ENCODE assay signal across 1 cellular context in the genomic region with DNA sequence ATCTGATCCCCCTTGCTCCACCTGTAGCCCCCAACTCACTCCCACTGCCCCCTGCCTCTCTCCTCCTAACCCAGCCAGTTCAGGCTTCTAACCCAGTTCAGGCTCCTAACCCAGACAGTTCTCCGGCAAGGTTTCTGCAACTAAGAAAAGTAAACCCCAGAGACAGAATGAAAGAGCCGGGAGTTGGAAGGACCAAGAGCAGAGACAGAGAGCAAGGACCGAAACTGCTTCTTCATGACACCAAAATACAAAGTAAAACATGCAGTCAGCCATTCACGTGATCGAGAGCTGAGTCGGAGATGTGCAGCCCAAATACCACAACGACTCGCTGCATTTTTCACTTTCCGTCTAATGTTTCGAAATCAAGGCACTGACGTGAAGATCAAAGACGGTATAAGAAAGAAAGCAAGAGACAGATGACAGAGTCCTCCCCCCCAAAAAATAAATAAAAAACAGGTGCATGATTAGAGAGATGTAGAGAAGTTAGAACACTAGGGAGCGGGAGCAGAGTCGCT.
A peak's percentile ranks its signal among the peaks of the same experiment; 100 is the strongest.
TF ChIP-seq lines count a peak whose summit lies in the region.

No MANE protein-coding gene starts in this region.

TF ChIP-seq in GM12878, 131 proteins besides CTCF, POLR2A, EP300 and RAD21 (continues in another document):
- TF ChIP-seq, protein P1, sequence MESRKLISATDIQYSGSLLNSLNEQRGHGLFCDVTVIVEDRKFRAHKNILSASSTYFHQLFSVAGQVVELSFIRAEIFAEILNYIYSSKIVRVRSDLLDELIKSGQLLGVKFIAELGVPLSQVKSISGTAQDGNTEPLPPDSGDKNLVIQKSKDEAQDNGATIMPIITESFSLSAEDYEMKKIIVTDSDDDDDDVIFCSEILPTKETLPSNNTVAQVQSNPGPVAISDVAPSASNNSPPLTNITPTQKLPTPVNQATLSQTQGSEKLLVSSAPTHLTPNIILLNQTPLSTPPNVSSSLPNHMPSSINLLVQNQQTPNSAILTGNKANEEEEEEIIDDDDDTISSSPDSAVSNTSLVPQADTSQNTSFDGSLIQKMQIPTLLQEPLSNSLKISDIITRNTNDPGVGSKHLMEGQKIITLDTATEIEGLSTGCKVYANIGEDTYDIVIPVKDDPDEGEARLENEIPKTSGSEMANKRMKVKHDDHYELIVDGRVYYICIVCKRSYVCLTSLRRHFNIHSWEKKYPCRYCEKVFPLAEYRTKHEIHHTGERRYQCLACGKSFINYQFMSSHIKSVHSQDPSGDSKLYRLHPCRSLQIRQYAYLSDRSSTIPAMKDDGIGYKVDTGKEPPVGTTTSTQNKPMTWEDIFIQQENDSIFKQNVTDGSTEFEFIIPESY (IDR thresholded peaks at IDR 0.05): no peak
- TF ChIP-seq CBX5 (IDR thresholded peaks at IDR 0.05; ENCODE audit: low read depth) (no peak), MTA3 (IDR thresholded peaks at IDR 0.05; ENCODE audit: borderline replicate concordance, low read length) (peak; percentile 45; the same call in 1 of the 2 replicates), YY1 (IDR thresholded peaks at IDR 0.05; ENCODE audit: low read depth, low read length) (peak; percentile 65; the same call in 1 of the 2 replicates), RAD51 (IDR thresholded peaks at IDR 0.05) (peak; percentile 90), SIN3A (IDR thresholded peaks at IDR 0.05; ENCODE audit: low read depth, low read length) (0 out of 2 replicates have a peak, but pooled peaks have one; percentile 67), NBN (IDR thresholded peaks at IDR 0.05) (0 out of 2 replicates have a peak, but pooled peaks have one; percentile 46), CBFB (IDR thresholded peaks at IDR 0.05; ENCODE audit: low read depth) (0 out of 2 replicates have a peak, but pooled peaks have one; percentile 29), IKZF2 (IDR thresholded peaks at IDR 0.05) (peak; percentile 25 to 83; a peak in 3 of 4 replicates), RBBP5 (conservative IDR thresholded peaks at IDR 0.05) (no peak), NFIC (IDR thresholded peaks at IDR 0.05; ENCODE audit: low read depth, low read length) (peak; percentile 82; the same call in 1 of the 2 replicates), SREBF1 (IDR thresholded peaks at IDR 0.05; ENCODE audit: low read length) (no peak), ZBED1 (IDR thresholded peaks at IDR 0.05; ENCODE audit: borderline replicate concordance) (peak; percentile 67; the same call in 1 of the 2 replicates), STAT3 (IDR thresholded peaks at IDR 0.05; ENCODE audit: low read depth, low read length) (0 out of 2 replicates have a peak, but pooled peaks have one; percentile 24), IRF4 (IDR thresholded peaks at IDR 0.05; ENCODE audit: low read depth, low read length) (peak; percentile 80), EED (IDR thresholded peaks at IDR 0.05; ENCODE audit: low read depth) (peak; percentile 49), POLR2AphosphoS5 (IDR thresholded peaks at IDR 0.05; ENCODE audit: low read length) (peak; percentile 17; the same call in 1 of the 2 replicates), CBX3 (IDR thresholded peaks at IDR 0.05; ENCODE audit: borderline replicate concordance, low read depth) (no peak), SMC3 (IDR thresholded peaks at IDR 0.05; ENCODE audit: borderline replicate concordance, low read length) (peak; percentile 15; the same call in 1 of the 2 replicates), SMARCA5 (IDR thresholded peaks at IDR 0.05) (no peak), MEF2A (IDR thresholded peaks at IDR 0.05; ENCODE audit: insufficient read depth, low read depth, low read length) (peak; percentile 32; the same call in 1 of the 2 replicates), SREBF2 (IDR thresholded peaks at IDR 0.05; ENCODE audit: low read length) (no peak), TBL1XR1 (IDR thresholded peaks at IDR 0.05; ENCODE audit: low read depth, low read length) (0 out of 2 replicates have a peak, but pooled peaks have one; percentile 67), BCL11A (IDR thresholded peaks at IDR 0.05; ENCODE audit: low read depth, low read length) (0 out of 2 replicates have a peak, but pooled peaks have one; percentile 31), POU2F2 (IDR thresholded peaks at IDR 0.05; ENCODE audit: borderline replicate concordance, low read depth, low read length) (peak; percentile 67; the same call in 1 of the 3 replicates), ATF7 (IDR thresholded peaks at IDR 0.05; ENCODE audit: low read depth) (peak; percentile 59; the same call in 1 of the 2 replicates)
- TF ChIP-seq, protein P2, sequence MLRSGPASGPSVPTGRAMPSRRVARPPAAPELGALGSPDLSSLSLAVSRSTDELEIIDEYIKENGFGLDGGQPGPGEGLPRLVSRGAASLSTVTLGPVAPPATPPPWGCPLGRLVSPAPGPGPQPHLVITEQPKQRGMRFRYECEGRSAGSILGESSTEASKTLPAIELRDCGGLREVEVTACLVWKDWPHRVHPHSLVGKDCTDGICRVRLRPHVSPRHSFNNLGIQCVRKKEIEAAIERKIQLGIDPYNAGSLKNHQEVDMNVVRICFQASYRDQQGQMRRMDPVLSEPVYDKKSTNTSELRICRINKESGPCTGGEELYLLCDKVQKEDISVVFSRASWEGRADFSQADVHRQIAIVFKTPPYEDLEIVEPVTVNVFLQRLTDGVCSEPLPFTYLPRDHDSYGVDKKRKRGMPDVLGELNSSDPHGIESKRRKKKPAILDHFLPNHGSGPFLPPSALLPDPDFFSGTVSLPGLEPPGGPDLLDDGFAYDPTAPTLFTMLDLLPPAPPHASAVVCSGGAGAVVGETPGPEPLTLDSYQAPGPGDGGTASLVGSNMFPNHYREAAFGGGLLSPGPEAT (IDR thresholded peaks at IDR 0.05; ENCODE audit: low read depth): 0 out of 2 replicates have a peak, but pooled peaks have one; percentile 65
- TF ChIP-seq, protein P3, sequence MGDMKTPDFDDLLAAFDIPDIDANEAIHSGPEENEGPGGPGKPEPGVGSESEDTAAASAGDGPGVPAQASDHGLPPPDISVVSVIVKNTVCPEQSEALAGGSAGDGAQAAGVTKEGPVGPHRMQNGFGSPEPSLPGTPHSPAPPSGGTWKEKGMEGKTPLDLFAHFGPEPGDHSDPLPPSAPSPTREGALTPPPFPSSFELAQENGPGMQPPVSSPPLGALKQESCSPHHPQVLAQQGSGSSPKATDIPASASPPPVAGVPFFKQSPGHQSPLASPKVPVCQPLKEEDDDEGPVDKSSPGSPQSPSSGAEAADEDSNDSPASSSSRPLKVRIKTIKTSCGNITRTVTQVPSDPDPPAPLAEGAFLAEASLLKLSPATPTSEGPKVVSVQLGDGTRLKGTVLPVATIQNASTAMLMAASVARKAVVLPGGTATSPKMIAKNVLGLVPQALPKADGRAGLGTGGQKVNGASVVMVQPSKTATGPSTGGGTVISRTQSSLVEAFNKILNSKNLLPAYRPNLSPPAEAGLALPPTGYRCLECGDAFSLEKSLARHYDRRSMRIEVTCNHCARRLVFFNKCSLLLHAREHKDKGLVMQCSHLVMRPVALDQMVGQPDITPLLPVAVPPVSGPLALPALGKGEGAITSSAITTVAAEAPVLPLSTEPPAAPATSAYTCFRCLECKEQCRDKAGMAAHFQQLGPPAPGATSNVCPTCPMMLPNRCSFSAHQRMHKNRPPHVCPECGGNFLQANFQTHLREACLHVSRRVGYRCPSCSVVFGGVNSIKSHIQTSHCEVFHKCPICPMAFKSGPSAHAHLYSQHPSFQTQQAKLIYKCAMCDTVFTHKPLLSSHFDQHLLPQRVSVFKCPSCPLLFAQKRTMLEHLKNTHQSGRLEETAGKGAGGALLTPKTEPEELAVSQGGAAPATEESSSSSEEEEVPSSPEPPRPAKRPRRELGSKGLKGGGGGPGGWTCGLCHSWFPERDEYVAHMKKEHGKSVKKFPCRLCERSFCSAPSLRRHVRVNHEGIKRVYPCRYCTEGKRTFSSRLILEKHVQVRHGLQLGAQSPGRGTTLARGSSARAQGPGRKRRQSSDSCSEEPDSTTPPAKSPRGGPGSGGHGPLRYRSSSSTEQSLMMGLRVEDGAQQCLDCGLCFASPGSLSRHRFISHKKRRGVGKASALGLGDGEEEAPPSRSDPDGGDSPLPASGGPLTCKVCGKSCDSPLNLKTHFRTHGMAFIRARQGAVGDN (IDR thresholded peaks at IDR 0.05): 0 out of 2 replicates have a peak, but pooled peaks have one; percentile 15
- TF ChIP-seq, protein P4, sequence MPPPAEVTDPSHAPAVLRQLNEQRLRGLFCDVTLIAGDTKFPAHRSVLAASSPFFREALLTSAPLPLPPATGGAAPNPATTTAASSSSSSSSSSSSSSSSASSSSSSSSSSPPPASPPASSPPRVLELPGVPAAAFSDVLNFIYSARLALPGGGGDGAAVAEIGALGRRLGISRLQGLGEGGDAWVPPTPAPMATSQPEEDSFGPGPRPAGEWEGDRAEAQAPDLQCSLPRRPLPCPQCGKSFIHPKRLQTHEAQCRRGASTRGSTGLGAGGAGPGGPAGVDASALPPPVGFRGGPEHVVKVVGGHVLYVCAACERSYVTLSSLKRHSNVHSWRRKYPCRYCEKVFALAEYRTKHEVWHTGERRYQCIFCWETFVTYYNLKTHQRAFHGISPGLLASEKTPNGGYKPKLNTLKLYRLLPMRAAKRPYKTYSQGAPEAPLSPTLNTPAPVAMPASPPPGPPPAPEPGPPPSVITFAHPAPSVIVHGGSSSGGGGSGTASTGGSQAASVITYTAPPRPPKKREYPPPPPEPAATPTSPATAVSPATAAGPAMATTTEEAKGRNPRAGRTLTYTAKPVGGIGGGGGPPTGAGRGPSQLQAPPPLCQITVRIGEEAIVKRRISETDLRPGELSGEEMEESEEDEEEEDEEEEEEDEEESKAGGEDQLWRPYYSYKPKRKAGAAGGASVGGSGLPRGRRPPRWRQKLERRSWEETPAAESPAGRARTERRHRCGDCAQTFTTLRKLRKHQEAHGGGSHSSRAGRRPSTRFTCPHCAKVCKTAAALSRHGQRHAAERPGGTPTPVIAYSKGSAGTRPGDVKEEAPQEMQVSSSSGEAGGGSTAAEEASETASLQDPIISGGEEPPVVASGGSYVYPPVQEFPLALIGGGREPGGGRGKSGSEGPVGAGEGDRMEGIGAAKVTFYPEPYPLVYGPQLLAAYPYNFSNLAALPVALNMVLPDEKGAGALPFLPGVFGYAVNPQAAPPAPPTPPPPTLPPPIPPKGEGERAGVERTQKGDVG (CRISPR knock-in tag; IDR thresholded peaks at IDR 0.05): no peak
- TF ChIP-seq, protein P5, sequence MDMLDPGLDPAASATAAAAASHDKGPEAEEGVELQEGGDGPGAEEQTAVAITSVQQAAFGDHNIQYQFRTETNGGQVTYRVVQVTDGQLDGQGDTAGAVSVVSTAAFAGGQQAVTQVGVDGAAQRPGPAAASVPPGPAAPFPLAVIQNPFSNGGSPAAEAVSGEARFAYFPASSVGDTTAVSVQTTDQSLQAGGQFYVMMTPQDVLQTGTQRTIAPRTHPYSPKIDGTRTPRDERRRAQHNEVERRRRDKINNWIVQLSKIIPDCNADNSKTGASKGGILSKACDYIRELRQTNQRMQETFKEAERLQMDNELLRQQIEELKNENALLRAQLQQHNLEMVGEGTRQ (IDR thresholded peaks at IDR 0.05; ENCODE audit: borderline replicate concordance, low read depth, low read length): peak; percentile 20; the same call in 1 of the 2 replicates
- TF ChIP-seq, protein P6, sequence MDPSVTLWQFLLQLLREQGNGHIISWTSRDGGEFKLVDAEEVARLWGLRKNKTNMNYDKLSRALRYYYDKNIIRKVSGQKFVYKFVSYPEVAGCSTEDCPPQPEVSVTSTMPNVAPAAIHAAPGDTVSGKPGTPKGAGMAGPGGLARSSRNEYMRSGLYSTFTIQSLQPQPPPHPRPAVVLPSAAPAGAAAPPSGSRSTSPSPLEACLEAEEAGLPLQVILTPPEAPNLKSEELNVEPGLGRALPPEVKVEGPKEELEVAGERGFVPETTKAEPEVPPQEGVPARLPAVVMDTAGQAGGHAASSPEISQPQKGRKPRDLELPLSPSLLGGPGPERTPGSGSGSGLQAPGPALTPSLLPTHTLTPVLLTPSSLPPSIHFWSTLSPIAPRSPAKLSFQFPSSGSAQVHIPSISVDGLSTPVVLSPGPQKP (IDR thresholded peaks at IDR 0.05; ENCODE audit: low read depth, low read length): no peak
- TF ChIP-seq, protein P7, sequence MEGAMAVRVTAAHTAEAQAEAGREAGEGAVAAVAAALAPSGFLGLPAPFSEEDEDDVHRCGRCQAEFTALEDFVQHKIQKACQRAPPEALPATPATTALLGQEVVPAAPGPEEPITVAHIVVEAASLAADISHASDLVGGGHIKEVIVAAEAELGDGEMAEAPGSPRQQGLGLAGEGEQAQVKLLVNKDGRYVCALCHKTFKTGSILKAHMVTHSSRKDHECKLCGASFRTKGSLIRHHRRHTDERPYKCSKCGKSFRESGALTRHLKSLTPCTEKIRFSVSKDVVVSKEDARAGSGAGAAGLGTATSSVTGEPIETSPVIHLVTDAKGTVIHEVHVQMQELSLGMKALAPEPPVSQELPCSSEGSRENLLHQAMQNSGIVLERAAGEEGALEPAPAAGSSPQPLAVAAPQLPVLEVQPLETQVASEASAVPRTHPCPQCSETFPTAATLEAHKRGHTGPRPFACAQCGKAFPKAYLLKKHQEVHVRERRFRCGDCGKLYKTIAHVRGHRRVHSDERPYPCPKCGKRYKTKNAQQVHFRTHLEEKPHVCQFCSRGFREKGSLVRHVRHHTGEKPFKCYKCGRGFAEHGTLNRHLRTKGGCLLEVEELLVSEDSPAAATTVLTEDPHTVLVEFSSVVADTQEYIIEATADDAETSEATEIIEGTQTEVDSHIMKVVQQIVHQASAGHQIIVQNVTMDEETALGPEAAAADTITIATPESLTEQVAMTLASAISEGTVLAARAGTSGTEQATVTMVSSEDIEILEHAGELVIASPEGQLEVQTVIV (IDR thresholded peaks at IDR 0.05; ENCODE audit: borderline replicate concordance, partially characterized antibody): no peak
- TF ChIP-seq, protein P8, sequence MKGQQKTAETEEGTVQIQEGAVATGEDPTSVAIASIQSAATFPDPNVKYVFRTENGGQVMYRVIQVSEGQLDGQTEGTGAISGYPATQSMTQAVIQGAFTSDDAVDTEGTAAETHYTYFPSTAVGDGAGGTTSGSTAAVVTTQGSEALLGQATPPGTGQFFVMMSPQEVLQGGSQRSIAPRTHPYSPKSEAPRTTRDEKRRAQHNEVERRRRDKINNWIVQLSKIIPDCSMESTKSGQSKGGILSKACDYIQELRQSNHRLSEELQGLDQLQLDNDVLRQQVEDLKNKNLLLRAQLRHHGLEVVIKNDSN (IDR thresholded peaks at IDR 0.05; ENCODE audit: borderline replicate concordance, extremely low read length, insufficient read depth, low read depth, low read length): peak; percentile 59
- TF ChIP-seq, protein P9, sequence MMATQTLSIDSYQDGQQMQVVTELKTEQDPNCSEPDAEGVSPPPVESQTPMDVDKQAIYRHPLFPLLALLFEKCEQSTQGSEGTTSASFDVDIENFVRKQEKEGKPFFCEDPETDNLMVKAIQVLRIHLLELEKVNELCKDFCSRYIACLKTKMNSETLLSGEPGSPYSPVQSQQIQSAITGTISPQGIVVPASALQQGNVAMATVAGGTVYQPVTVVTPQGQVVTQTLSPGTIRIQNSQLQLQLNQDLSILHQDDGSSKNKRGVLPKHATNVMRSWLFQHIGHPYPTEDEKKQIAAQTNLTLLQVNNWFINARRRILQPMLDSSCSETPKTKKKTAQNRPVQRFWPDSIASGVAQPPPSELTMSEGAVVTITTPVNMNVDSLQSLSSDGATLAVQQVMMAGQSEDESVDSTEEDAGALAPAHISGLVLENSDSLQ (IDR thresholded peaks at IDR 0.05): peak; percentile 75
- TF ChIP-seq, protein P10, sequence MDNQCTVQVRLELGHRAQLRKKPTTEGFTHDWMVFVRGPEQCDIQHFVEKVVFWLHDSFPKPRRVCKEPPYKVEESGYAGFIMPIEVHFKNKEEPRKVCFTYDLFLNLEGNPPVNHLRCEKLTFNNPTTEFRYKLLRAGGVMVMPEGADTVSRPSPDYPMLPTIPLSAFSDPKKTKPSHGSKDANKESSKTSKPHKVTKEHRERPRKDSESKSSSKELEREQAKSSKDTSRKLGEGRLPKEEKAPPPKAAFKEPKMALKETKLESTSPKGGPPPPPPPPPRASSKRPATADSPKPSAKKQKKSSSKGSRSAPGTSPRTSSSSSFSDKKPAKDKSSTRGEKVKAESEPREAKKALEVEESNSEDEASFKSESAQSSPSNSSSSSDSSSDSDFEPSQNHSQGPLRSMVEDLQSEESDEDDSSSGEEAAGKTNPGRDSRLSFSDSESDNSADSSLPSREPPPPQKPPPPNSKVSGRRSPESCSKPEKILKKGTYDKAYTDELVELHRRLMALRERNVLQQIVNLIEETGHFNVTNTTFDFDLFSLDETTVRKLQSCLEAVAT (IDR thresholded peaks at IDR 0.05): 0 out of 2 replicates have a peak, but pooled peaks have one; percentile 64
